In genomic region chr1:30782361-30783243, GRCh38 we compare ENCODE assay signal across 7 cellular contexts. TPM values are rescaled to one million over a fixed set of nuclear protein-coding genes. Genes with fewer than 3 reads are reported as not detected.
DNase-seq lines count a peak whose midpoint lies in the region; ATAC-seq, FAIRE-seq and TF ChIP-seq lines count a peak whose summit lies in the region.

No MANE protein-coding gene starts in this region.

- H3K4me1 ChIP-seq in gastroesophageal sphincter, result peaks cover 0 to 32% (median 3%) of the 10 kb centered on the region in 3 donors
- H3K4me1 ChIP-seq in pancreas, result peaks cover 0 to 6% (median 0%) of the 10 kb centered on the region in 3 donors

- no peaks in the 10 kb centered on the region for H3K9me3 Mint-ChIP-seq in IgD-negative memory B cell
- H3K9me3 Mint-ChIP-seq in type B pancreatic cell, result no peaks in the 10 kb centered on the region

- no peak for TF ChIP-seq EP300 in gastroesophageal sphincter (IDR thresholded peaks at IDR 0.05)

- H3K9me3 ChIP-seq in gastroesophageal sphincter (no peaks in the 10 kb centered on the region), pancreas (no peaks in the 10 kb centered on the region)

- H3K4me1 Mint-ChIP-seq in IgD-negative memory B cell, result peaks cover 18 to 23% (median 22%) of the 10 kb centered on the region in 3 donors
- H3K4me1 Mint-ChIP-seq in type B pancreatic cell (ENCODE audit: unreplicated experiment), result peaks cover 22% of the 10 kb centered on the region

- peaks cover 9% of the 10 kb centered on the region for H3K27me3 Mint-ChIP-seq in IgD-negative memory B cell
- H3K27me3 Mint-ChIP-seq in type B pancreatic cell, result peaks cover 2% of the 10 kb centered on the region

- H3K27me3 ChIP-seq in gastroesophageal sphincter (peaks cover 13% of the 10 kb centered on the region), pancreas (peaks cover 0 to 5% (median 0%) of the 10 kb centered on the region in 4 donors)

- H3K36me3 Mint-ChIP-seq in IgD-negative memory B cell (peaks cover 1% of the 10 kb centered on the region), type B pancreatic cell (no peaks in the 10 kb centered on the region)

- H3K4me3 Mint-ChIP-seq in IgD-negative memory B cell (peak overlapping the region in 1 of 4 donors; percentile 79), type B pancreatic cell (no peak overlapping the region)

- peak; percentile 72 for ATAC-seq in gastroesophageal sphincter
- peak; percentile 72 to 91 (median 88) for ATAC-seq in pancreas

- WGBS in gastroesophageal sphincter (ENCODE audit: low coverage in 1 of 2), 2 donors, result 13% methylated on average over 3 of the region's 24 CpGs; no CpG with 5 or more reads in 1 of the 2 donors
- 11 to 14% methylated on average over 24 of the region's 24 CpGs for WGBS in pancreas, 2 donors

- H3K27ac Mint-ChIP-seq in IgD-negative memory B cell, result peak overlapping the region in 2 of 3 donors; percentile 59 to 64
- H3K27ac Mint-ChIP-seq in type B pancreatic cell, result no peak overlapping the region

- peak; percentile 90 for DNase-seq in GM13976 (ENCODE audit: low spot score)
- peak; percentile 48 to 64 for DNase-seq in SHP77 (lab: John Stamatoyannopoulos, UW)
- peak; percentile 91 for DNase-seq in activated effector memory CD4-positive, alpha-beta T cell treated with anti-CD3 and anti-CD28 coated beads, Interleukin-2, amount 50 U/mL, for 16 hours
- peak; percentile 52 to 91 (median 72) for DNase-seq in pancreas
- DNase-seq in type B pancreatic cell (ENCODE audit: extremely low spot score, unreplicated experiment), result peak; percentile 83

- TF ChIP-seq CTCF in GM13976 (IDR thresholded peaks at IDR 0.05; ENCODE audit: borderline replicate concordance, control extremely low read depth, extremely low read depth, insufficient read depth, missing control alignments), result peak; percentile 89
- TF ChIP-seq CTCF in gastroesophageal sphincter (IDR thresholded peaks at IDR 0.05), result peak in 3 of 4 experiments; percentile 74 to 81 (median 77)
- peak; percentile 45 to 62 (median 54) for TF ChIP-seq CTCF in pancreas (IDR thresholded peaks at IDR 0.05)
- peak; percentile 76 for TF ChIP-seq CTCF in type B pancreatic cell (conservative IDR thresholded peaks at IDR 0.05)

- in situ Hi-C loops in GM13976 (cut with MboI; ENCODE audit: low sequenced_read_pairs, unreplicated experiment), result no loop called here

- FAIRE-seq in pancreas (lab: Jason Lieb, UNC), result no peak

- intact Hi-C loops in pancreas (cut with DNase I), result loop anchor here in 1 of 3 donors (5.0 kb wide), 1 partner anchor 130 kb away; no protein-coding TSS in a partner anchor

- H3K4me3 ChIP-seq in gastroesophageal sphincter (no peak overlapping the region), pancreas (no peak overlapping the region)

- H3K27ac ChIP-seq in gastroesophageal sphincter (peak overlapping the region in 1 of 4 donors; percentile 32), pancreas (no peak overlapping the region)

- no peaks in the 10 kb centered on the region for H3K36me3 ChIP-seq in gastroesophageal sphincter
- no peaks in the 10 kb centered on the region for H3K36me3 ChIP-seq in pancreas

- no peak for TF ChIP-seq POLR2A in gastroesophageal sphincter (IDR thresholded peaks at IDR 0.05)

RNA-seq across cellular contexts. Expression of gene LAPTM5, which starts 25.0 kb away (rescaled TPM):
- polyA plus RNA-seq in IgD-negative memory B cell (1,002 TPM), pancreas (10 to 100 TPM in 1 of 2 donors, 1 to 10 TPM in 1; 8.6 to 12.5 TPM)
- total RNA-seq in gastroesophageal sphincter (10 to 100 TPM in 3 of 4 donors, 1 to 10 TPM in 1; 8.9 to 75.4 (median 40.4) TPM), pancreas (10 to 100 TPM in 3 of 6 donors, 1 to 10 TPM in 3; 3.7 to 80.5 (median 15.2) TPM), type B pancreatic cell (ENCODE audit: low replicate concordance) (0.24 and 0.29 TPM in 2 replicates)

RNA-seq across cellular contexts. Expression of gene MATN1, which starts 59.2 kb away (rescaled TPM):
- not detected for polyA plus RNA-seq in IgD-negative memory B cell
- not detected for total RNA-seq in gastroesophageal sphincter
- under 1 TPM in 1 of 6 donors, not detected in 5; 0.06 TPM for total RNA-seq in pancreas
- polyA plus RNA-seq in pancreas, result under 1 TPM in 1 of 2 donors, not detected in 1; 0.07 TPM
- total RNA-seq in type B pancreatic cell (ENCODE audit: low replicate concordance), result 0.24 and 0.40 TPM in 2 replicates
